1 cellular context compared by ENCODE assay signal in the genomic region with DNA sequence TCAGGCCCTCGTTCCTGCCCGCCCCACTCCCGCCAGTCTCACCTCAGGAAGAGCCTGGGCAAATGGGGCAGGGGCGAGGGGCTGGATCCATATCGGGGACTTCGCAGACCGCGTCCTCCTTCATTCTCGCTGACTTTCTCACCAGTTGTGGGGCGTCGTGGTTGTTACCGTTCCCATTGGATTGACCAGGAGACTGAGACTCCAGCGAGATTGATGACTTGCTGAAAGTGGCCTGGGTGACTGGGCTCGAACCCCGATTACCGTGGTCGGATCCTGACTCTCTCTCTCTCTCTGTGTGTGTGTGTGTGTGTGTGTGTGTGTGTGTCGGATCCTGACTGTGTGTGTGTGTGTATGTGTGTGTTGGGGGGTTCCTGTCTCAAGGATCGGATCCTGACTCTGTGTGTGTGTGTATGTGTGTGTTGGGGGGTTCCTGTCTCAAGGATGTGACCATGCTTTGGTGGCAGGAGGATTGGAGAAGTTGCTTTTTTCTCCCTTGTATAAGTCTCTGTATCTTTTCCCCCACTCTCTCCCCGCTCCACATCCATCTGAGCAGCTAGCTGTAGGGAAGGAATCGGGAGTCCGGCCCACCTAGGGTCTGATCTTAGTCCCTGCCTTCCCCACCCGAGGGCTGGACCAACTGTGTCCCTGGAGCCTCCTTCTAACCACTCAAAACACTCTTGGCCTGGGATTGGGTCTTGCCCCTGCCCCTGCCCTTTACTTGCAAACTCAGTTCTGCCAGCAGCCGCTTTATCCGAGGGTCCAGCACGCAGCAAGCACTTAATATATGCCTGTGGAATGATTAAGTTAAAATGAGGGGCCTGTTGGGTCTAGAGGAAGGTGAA.
A peak's percentile ranks its signal among the peaks of the same experiment; 100 is the strongest.
TF ChIP-seq lines count a peak whose summit lies in the region.

No MANE protein-coding gene starts in this region.

TF ChIP-seq in K562, 482 proteins besides CTCF, POLR2A, EP300 and RAD21 (continued from another document):
- TF ChIP-seq, protein P1, sequence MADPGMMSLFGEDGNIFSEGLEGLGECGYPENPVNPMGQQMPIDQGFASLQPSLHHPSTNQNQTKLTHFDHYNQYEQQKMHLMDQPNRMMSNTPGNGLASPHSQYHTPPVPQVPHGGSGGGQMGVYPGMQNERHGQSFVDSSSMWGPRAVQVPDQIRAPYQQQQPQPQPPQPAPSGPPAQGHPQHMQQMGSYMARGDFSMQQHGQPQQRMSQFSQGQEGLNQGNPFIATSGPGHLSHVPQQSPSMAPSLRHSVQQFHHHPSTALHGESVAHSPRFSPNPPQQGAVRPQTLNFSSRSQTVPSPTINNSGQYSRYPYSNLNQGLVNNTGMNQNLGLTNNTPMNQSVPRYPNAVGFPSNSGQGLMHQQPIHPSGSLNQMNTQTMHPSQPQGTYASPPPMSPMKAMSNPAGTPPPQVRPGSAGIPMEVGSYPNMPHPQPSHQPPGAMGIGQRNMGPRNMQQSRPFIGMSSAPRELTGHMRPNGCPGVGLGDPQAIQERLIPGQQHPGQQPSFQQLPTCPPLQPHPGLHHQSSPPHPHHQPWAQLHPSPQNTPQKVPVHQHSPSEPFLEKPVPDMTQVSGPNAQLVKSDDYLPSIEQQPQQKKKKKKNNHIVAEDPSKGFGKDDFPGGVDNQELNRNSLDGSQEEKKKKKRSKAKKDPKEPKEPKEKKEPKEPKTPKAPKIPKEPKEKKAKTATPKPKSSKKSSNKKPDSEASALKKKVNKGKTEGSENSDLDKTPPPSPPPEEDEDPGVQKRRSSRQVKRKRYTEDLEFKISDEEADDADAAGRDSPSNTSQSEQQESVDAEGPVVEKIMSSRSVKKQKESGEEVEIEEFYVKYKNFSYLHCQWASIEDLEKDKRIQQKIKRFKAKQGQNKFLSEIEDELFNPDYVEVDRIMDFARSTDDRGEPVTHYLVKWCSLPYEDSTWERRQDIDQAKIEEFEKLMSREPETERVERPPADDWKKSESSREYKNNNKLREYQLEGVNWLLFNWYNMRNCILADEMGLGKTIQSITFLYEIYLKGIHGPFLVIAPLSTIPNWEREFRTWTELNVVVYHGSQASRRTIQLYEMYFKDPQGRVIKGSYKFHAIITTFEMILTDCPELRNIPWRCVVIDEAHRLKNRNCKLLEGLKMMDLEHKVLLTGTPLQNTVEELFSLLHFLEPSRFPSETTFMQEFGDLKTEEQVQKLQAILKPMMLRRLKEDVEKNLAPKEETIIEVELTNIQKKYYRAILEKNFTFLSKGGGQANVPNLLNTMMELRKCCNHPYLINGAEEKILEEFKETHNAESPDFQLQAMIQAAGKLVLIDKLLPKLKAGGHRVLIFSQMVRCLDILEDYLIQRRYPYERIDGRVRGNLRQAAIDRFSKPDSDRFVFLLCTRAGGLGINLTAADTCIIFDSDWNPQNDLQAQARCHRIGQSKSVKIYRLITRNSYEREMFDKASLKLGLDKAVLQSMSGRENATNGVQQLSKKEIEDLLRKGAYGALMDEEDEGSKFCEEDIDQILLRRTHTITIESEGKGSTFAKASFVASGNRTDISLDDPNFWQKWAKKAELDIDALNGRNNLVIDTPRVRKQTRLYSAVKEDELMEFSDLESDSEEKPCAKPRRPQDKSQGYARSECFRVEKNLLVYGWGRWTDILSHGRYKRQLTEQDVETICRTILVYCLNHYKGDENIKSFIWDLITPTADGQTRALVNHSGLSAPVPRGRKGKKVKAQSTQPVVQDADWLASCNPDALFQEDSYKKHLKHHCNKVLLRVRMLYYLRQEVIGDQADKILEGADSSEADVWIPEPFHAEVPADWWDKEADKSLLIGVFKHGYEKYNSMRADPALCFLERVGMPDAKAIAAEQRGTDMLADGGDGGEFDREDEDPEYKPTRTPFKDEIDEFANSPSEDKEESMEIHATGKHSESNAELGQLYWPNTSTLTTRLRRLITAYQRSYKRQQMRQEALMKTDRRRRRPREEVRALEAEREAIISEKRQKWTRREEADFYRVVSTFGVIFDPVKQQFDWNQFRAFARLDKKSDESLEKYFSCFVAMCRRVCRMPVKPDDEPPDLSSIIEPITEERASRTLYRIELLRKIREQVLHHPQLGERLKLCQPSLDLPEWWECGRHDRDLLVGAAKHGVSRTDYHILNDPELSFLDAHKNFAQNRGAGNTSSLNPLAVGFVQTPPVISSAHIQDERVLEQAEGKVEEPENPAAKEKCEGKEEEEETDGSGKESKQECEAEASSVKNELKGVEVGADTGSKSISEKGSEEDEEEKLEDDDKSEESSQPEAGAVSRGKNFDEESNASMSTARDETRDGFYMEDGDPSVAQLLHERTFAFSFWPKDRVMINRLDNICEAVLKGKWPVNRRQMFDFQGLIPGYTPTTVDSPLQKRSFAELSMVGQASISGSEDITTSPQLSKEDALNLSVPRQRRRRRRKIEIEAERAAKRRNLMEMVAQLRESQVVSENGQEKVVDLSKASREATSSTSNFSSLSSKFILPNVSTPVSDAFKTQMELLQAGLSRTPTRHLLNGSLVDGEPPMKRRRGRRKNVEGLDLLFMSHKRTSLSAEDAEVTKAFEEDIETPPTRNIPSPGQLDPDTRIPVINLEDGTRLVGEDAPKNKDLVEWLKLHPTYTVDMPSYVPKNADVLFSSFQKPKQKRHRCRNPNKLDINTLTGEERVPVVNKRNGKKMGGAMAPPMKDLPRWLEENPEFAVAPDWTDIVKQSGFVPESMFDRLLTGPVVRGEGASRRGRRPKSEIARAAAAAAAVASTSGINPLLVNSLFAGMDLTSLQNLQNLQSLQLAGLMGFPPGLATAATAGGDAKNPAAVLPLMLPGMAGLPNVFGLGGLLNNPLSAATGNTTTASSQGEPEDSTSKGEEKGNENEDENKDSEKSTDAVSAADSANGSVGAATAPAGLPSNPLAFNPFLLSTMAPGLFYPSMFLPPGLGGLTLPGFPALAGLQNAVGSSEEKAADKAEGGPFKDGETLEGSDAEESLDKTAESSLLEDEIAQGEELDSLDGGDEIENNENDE (IDR thresholded peaks at IDR 0.05; ENCODE audit: low read depth, low read length), result no peak
- TF ChIP-seq PHB (CRISPR knock-in tag; IDR thresholded peaks at IDR 0.05), result no peak
- TF ChIP-seq NCOR1 (IDR thresholded peaks at IDR 0.05), result no peak
- TF ChIP-seq ZNF785 (CRISPR knock-in tag; IDR thresholded peaks at IDR 0.05), result no peak
- no peak for TF ChIP-seq ZNF830 (CRISPR knock-in tag; IDR thresholded peaks at IDR 0.05)
- no peak for TF ChIP-seq SAFB2 (IDR thresholded peaks at IDR 0.05; ENCODE audit: borderline replicate concordance, low read depth, low read length, severe bottlenecking)
- TF ChIP-seq, protein P2, sequence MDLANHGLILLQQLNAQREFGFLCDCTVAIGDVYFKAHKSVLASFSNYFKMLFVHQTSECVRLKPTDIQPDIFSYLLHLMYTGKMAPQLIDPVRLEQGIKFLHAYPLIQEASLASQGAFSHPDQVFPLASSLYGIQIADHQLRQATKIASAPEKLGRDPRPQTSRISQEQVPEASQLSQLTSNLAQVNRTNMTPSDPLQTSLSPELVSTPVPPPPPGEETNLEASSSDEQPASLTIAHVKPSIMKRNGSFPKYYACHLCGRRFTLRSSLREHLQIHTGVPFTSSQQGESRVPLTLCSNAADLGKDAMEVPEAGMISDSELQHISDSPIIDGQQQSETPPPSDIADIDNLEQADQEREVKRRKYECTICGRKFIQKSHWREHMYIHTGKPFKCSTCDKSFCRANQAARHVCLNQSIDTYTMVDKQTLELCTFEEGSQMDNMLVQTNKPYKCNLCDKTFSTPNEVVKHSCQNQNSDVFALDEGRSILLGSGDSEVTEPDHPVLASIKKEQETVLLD (IDR thresholded peaks at IDR 0.05), result 0 out of 2 replicates have a peak, but pooled peaks have one; percentile 35
- no peak for TF ChIP-seq ZBTB8A (IDR thresholded peaks at IDR 0.05; ENCODE audit: partially characterized antibody)
- TF ChIP-seq WHSC1 (IDR thresholded peaks at IDR 0.05; ENCODE audit: low read length), result no peak
- TF ChIP-seq NONO (IDR thresholded peaks at IDR 0.05; ENCODE audit: low read depth in 2 of 2, low read length in 1 of 2), result no peak
- TF ChIP-seq RFX5 (IDR thresholded peaks at IDR 0.05; ENCODE audit: low read depth, low read length), result no peak
- TF ChIP-seq, protein P3, sequence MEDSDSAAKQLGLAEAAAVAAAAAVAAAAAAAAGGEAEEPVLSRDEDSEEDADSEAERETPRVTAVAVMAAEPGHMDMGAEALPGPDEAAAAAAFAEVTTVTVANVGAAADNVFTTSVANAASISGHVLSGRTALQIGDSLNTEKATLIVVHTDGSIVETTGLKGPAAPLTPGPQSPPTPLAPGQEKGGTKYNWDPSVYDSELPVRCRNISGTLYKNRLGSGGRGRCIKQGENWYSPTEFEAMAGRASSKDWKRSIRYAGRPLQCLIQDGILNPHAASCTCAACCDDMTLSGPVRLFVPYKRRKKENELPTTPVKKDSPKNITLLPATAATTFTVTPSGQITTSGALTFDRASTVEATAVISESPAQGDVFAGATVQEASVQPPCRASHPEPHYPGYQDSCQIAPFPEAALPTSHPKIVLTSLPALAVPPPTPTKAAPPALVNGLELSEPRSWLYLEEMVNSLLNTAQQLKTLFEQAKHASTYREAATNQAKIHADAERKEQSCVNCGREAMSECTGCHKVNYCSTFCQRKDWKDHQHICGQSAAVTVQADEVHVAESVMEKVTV (CRISPR knock-in tag; IDR thresholded peaks at IDR 0.05), result no peak
- TF ChIP-seq ZNF232 (CRISPR knock-in tag; IDR thresholded peaks at IDR 0.05), result 0 out of 2 replicates have a peak, but pooled peaks have one; percentile 16
